In genomic region chr6:114170372-114170771, GRCh38 we compare ENCODE assay signal across 6 cellular contexts.
"Had no signal": no experiment of that assay in that cellular context is flagged by ENCODE, and none has a peak within 500 bp of the region (broad histone marks: within the 10 kb centered on the region; RNA-seq: fewer than 3 reads in every experiment).

No MANE protein-coding gene starts in this region.

- FAIRE-seq: H1, H54, HTR-8/SVneo had no signal

- H3K4me3 ChIP-seq: GM23338 had no signal

- H2AFZ ChIP-seq: GM23338 had no signal

- H3K4me2 ChIP-seq: GM23338 had no signal

- DNase-seq: H9, HCEC 1CT had no signal

- ATAC-seq: GM23338 had no signal
